ENCODE assay signal across 18 cellular contexts in the genomic region with DNA sequence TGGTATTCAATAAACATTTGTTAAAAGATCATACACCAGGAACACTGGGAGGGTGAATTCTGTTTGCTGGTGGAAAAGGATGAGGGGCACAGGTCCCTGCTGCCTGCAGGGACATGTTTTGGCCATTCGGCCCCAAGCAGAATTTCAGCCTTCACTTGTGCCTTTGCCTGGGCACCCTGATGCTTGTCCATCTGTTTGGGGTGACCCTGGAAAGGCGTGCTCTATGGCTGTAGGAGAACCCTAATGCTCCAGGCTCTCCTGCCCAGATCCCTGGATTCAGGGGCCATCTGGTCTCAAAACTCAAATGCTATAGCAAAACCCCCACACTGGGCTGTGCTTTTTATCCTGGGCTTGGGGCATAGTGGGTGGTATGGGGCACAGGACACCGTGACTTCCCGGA. TPM values are rescaled to one million over a fixed set of nuclear protein-coding genes. Genes with fewer than 3 reads are reported as not detected.
DNase-seq lines count a peak whose midpoint lies in the region; ATAC-seq and TF ChIP-seq lines count a peak whose summit lies in the region.
"Had no signal": no experiment of that assay in that cellular context is flagged by ENCODE, and none has a peak within 500 bp of the region (broad histone marks: within the 10 kb centered on the region; RNA-seq: fewer than 3 reads in every experiment).

No MANE protein-coding gene starts in this region.

- H3K27ac Mint-ChIP-seq in effector memory CD8-positive, alpha-beta T cell = peak overlapping the region in 1 of 2 donors; percentile 67
- peak overlapping the region; percentile 91 for H3K27ac Mint-ChIP-seq in osteocyte (ENCODE audit: unreplicated experiment)
- H3K27ac Mint-ChIP-seq: T-helper 2 cell treated with Interferon-gamma antibody and Interleukin-4, amounts not matched to agents 5 μg/mL and 100 μg/mL, for 36 hours had no signal

- peaks cover 0 to 11% of the 10 kb centered on the region in 2 donors for H3K27me3 Mint-ChIP-seq in effector memory CD8-positive, alpha-beta T cell
- H3K27me3 Mint-ChIP-seq in osteocyte (ENCODE audit: unreplicated experiment) = no peaks in the 10 kb centered on the region
- H3K27me3 Mint-ChIP-seq: CD8-positive, alpha-beta memory T cell had no signal

- H3K4me1 Mint-ChIP-seq in effector memory CD8-positive, alpha-beta T cell (ENCODE audit: low read depth in 2 of 2) = peaks cover 18 to 27% of the 10 kb centered on the region in 2 donors
- H3K4me1 Mint-ChIP-seq in osteocyte (ENCODE audit: unreplicated experiment) = peaks cover 88% of the 10 kb centered on the region

- H4K20me1 ChIP-seq in Loucy (ENCODE audit: insufficient read depth, low read length, poor library complexity, severe bottlenecking) = no peaks in the 10 kb centered on the region

- DNase-seq in G401 (ENCODE audit: low spot score) (peak; percentile 80), osteocyte (ENCODE audit: extremely low spot score, unreplicated experiment) (no peak), hypothalamus (lab: John Stamatoyannopoulos, UW) (no peak)
- DNase-seq in effector memory CD8-positive, alpha-beta T cell = no peak
- DNase-seq: dermis blood vessel endothelial cell, left ventricle myocardium superior, mucosa of descending colon, NCI-H1694, psoas muscle, RPMI8226, uterus, WERI-Rb-1 had no signal

- no peak overlapping the region for H3K4me3 ChIP-seq in Loucy (ENCODE audit: low read length, poor library complexity, severe bottlenecking)
- H3K4me3 ChIP-seq: K562, mucosa of descending colon, psoas muscle, uterus had no signal

- peak overlapping the region; percentile 22 for H3K4me2 ChIP-seq in Loucy (ENCODE audit: low read depth, low read length, poor library complexity, severe bottlenecking)

- H3K9ac ChIP-seq in Loucy (ENCODE audit: low read depth, low read length, poor library complexity, severe bottlenecking) = no peak overlapping the region

- in situ Hi-C loops in G401 (cut with HindIII; ENCODE audit: low sequenced_read_pairs) = no loop called here

- H3K79me2 ChIP-seq in Loucy (ENCODE audit: insufficient read depth, low read length) = no peaks in the 10 kb centered on the region

- H3K9me3 Mint-ChIP-seq in effector memory CD8-positive, alpha-beta T cell = no peaks in the 10 kb centered on the region
- H3K9me3 Mint-ChIP-seq in osteocyte (ENCODE audit: unreplicated experiment) = no peaks in the 10 kb centered on the region
- H3K9me3 Mint-ChIP-seq: CD8-positive, alpha-beta memory T cell; T-helper 2 cell treated with Interferon-gamma antibody and Interleukin-4, amounts not matched to agents 5 μg/mL and 100 μg/mL, for 36 hours had no signal

- H3K4me3 Mint-ChIP-seq in effector memory CD8-positive, alpha-beta T cell = peak overlapping the region; percentile 62 to 63
- no peak overlapping the region for H3K4me3 Mint-ChIP-seq in osteocyte (ENCODE audit: unreplicated experiment)
- H3K4me3 Mint-ChIP-seq: T-helper 2 cell treated with Interferon-gamma antibody and Interleukin-4, amounts not matched to agents 5 μg/mL and 100 μg/mL, for 36 hours had no signal

- no peaks in the 10 kb centered on the region for H3K9me3 ChIP-seq in Loucy (ENCODE audit: insufficient read depth, low read depth, low read length)
- H3K9me3 ChIP-seq: mucosa of descending colon, psoas muscle, uterus had no signal

- no peak overlapping the region for H2AFZ ChIP-seq in Loucy (ENCODE audit: low read length)

- no peaks in the 10 kb centered on the region for H3K27me3 ChIP-seq in Loucy (ENCODE audit: insufficient read depth, low read length, poor library complexity, severe bottlenecking)
- H3K27me3 ChIP-seq: uterus had no signal

- no peaks in the 10 kb centered on the region for H3K36me3 ChIP-seq in Loucy (ENCODE audit: insufficient read depth, low read length)
- H3K36me3 ChIP-seq: uterus, WERI-Rb-1 had no signal

- ATAC-seq in effector memory CD8-positive, alpha-beta T cell (replicated peaks) = no peak
- no peak for ATAC-seq in HG03039 (IDR thresholded peaks at IDR 0.05; ENCODE audit: unreplicated experiment)
- ATAC-seq in GM21723 (IDR thresholded peaks at IDR 0.05; ENCODE audit: unreplicated experiment) = no peak
- ATAC-seq: K562 had no signal

- peaks cover 2% of the 10 kb centered on the region for H3K36me3 Mint-ChIP-seq in effector memory CD8-positive, alpha-beta T cell (ENCODE audit: insufficient read depth)
- peaks cover 5% of the 10 kb centered on the region for H3K36me3 Mint-ChIP-seq in osteocyte (ENCODE audit: unreplicated experiment)
- H3K36me3 Mint-ChIP-seq: CD8-positive, alpha-beta memory T cell had no signal

- H3K9me2 ChIP-seq in Loucy (replicated peaks; ENCODE audit: low read depth, low read length) = no peaks in the 10 kb centered on the region

- no peaks in the 10 kb centered on the region for H3F3A ChIP-seq in Loucy (ENCODE audit: low read depth)

- TF ChIP-seq CTCF in Loucy (conservative IDR thresholded peaks at IDR 0.05; ENCODE audit: low read length) (no peak), osteocyte (IDR thresholded peaks at IDR 0.05) (no peak)

- peaks cover 21% of the 10 kb centered on the region for H3K4me1 ChIP-seq in Loucy (ENCODE audit: insufficient read depth, low read length, poor library complexity, severe bottlenecking)
- H3K4me1 ChIP-seq: uterus had no signal

RNA-seq across cellular contexts. Expression of a gene that starts 55.2 kb away (rescaled TPM):
- 1,405 and 2,009 TPM in 2 replicates for total RNA-seq in G401 (2014; rRNA removed; shearing (Covaris generic))
- 2,580 and 2,608 TPM in 2 replicates for total RNA-seq in osteocyte
